12 cellular contexts compared by ENCODE assay signal in the genomic region with DNA sequence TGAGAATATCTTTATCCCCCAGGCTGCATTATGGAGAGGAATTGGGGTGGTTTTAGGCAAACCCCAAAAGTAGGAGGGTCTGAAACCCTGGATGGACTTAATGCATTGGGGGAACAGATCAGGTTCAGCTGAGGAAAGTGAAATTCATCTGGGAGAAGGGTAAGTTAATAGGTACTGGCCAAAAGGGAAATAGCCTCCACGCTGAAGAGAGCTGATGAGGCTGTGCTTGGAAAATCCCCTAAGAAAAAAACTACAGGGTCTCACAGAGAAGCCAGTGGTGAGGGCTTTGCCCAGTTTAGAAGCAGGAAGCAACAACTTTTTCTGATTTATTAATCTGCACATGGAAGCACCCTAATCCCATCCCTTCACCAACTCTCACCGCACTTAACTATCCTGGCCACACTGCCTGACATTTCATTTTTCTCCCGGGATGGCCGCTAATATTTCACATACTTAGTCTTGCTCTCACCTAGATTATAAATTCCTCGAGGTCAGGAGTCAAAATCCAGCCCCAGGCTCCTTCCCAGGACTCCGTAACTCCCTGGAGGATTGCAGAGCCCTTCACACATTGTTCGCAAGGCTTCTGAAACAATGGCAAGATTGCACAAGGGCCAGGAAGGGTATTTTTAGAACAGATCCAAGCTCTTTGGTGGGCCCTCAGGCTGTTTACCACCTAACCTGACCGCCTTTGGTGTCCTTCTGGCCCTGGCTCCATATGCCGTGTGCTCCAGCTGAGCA.
DNase-seq lines count a peak whose midpoint lies in the region; ATAC-seq and TF ChIP-seq lines count a peak whose summit lies in the region.
"Had no signal": no experiment of that assay in that cellular context is flagged by ENCODE, and none has a peak within 500 bp of the region (broad histone marks: within the 10 kb centered on the region; RNA-seq: fewer than 3 reads in every experiment).

No MANE protein-coding gene starts in this region.

- TF ChIP-seq CTCF in heart right ventricle (IDR thresholded peaks at IDR 0.05) (no peak), coronary artery (IDR thresholded peaks at IDR 0.05) (no peak), neural cell (IDR thresholded peaks at IDR 0.05; ENCODE audit: poor library complexity, severe bottlenecking) (no peak), tibial artery (IDR thresholded peaks at IDR 0.05) (no peak)

- DNase-seq in heart right ventricle = no peak
- DNase-seq in cardiac septum (ENCODE audit: low spot score) = no peak
- peak; percentile 56 for DNase-seq in coronary artery (ENCODE audit: low spot score)
- DNase-seq in tibial artery = no peak
- DNase-seq in H7 = no peak
- DNase-seq in COR-L47 (lab: John Stamatoyannopoulos, UW) = no peak
- DNase-seq: activated CD8-positive, alpha-beta memory T cell treated with anti-CD3 and anti-CD28 coated beads for 24 hours; Calu3; NCI-H524; PC-3 had no signal

- no peak for ATAC-seq in heart right ventricle
- ATAC-seq in HG02970 (IDR thresholded peaks at IDR 0.05; ENCODE audit: low FRiP score, unreplicated experiment) = no peak
- ATAC-seq: PC-3 had no signal

- H3K4me3 ChIP-seq in heart right ventricle (no peak overlapping the region), coronary artery (no peak overlapping the region), neural cell (ENCODE audit: low read length) (peak overlapping the region; percentile 20), tibial artery (no peak overlapping the region), H7 (ENCODE audit: insufficient read depth, low read depth, low read length) (no peak overlapping the region)

- H2AFZ ChIP-seq in neural cell (ENCODE audit: low read depth, low read length) = no peak overlapping the region

- H3F3A ChIP-seq in neural cell (ENCODE audit: insufficient read depth, low read length, poor library complexity, severe bottlenecking) = peaks cover 6% of the 10 kb centered on the region

- H4K20me1 ChIP-seq in neural cell (ENCODE audit: insufficient read depth) = no peaks in the 10 kb centered on the region

- H3K9me2 ChIP-seq in neural cell (ENCODE audit: insufficient read depth, low read length) = no peaks in the 10 kb centered on the region

- TF ChIP-seq RAD21 in neural cell (conservative IDR thresholded peaks at IDR 0.05) = peak; percentile 3

- H3K9ac ChIP-seq in neural cell (ENCODE audit: low read length) = peak overlapping the region; percentile 55

- no peaks in the 10 kb centered on the region for H3K9me3 ChIP-seq in heart right ventricle
- no peaks in the 10 kb centered on the region for H3K9me3 ChIP-seq in neural cell (ENCODE audit: low read length)
- no peaks in the 10 kb centered on the region for H3K9me3 ChIP-seq in tibial artery

- intact Hi-C loops in heart right ventricle (cut with DNase I) (loop anchor here (2.0 to 10.0 kb wide), 12 partner anchors 42 to 457 kb away; no protein-coding TSS in a partner anchor), cardiac septum (cut with DNase I) (loop anchor here (5.0 kb wide), 1 partner anchor 357 kb away; no protein-coding TSS in a partner anchor), tibial artery (cut with DNase I; ENCODE audit: low total_unique reads) (loop anchor here (5.0 to 10.0 kb wide), 2 partner anchors 38 to 445 kb away; no protein-coding TSS in a partner anchor)

- no peak for TF ChIP-seq EP300 in neural cell (conservative IDR thresholded peaks at IDR 0.05; ENCODE audit: poor library complexity, severe bottlenecking)

- 76 to 78% methylated on average over 9 of the region's 9 CpGs for WGBS in heart right ventricle, 2 donors

- H3K36me3 ChIP-seq in heart right ventricle (no peaks in the 10 kb centered on the region), neural cell (ENCODE audit: insufficient read depth, low read length) (no peaks in the 10 kb centered on the region), tibial artery (no peaks in the 10 kb centered on the region), H7 (replicated peaks; ENCODE audit: control insufficient read depth, insufficient read depth, low read length) (no peaks in the 10 kb centered on the region)

- peaks cover 41 to 99% (median 82%) of the 10 kb centered on the region in 9 donors for H3K4me1 ChIP-seq in heart right ventricle
- H3K4me1 ChIP-seq in tibial artery = peaks cover 11 to 75% (median 65%) of the 10 kb centered on the region in 4 donors

- H3K27me3 ChIP-seq in heart right ventricle (no peaks in the 10 kb centered on the region), neural cell (ENCODE audit: insufficient read depth, low read depth, low read length) (no peaks in the 10 kb centered on the region), tibial artery (no peaks in the 10 kb centered on the region), H7 (ENCODE audit: control insufficient read depth, insufficient read depth, low read length) (no peaks in the 10 kb centered on the region)

- peak overlapping the region; percentile 60 for H3K4me2 ChIP-seq in neural cell (ENCODE audit: low read length)

- no peaks in the 10 kb centered on the region for H3K79me2 ChIP-seq in neural cell (replicated peaks; ENCODE audit: insufficient read depth, low read length)

- H3K27ac ChIP-seq in heart right ventricle (peak overlapping the region; percentile 57 to 99 (median 97)), coronary artery (peak overlapping the region; percentile 91 to 99), neural cell (ENCODE audit: low read length) (peak overlapping the region; percentile 88), tibial artery (peak overlapping the region; percentile 98 to 99)

TF ChIP-seq in neural cell, 6 proteins besides CTCF, POLR2A, EP300 and RAD21:
- TF ChIP-seq, protein P1, sequence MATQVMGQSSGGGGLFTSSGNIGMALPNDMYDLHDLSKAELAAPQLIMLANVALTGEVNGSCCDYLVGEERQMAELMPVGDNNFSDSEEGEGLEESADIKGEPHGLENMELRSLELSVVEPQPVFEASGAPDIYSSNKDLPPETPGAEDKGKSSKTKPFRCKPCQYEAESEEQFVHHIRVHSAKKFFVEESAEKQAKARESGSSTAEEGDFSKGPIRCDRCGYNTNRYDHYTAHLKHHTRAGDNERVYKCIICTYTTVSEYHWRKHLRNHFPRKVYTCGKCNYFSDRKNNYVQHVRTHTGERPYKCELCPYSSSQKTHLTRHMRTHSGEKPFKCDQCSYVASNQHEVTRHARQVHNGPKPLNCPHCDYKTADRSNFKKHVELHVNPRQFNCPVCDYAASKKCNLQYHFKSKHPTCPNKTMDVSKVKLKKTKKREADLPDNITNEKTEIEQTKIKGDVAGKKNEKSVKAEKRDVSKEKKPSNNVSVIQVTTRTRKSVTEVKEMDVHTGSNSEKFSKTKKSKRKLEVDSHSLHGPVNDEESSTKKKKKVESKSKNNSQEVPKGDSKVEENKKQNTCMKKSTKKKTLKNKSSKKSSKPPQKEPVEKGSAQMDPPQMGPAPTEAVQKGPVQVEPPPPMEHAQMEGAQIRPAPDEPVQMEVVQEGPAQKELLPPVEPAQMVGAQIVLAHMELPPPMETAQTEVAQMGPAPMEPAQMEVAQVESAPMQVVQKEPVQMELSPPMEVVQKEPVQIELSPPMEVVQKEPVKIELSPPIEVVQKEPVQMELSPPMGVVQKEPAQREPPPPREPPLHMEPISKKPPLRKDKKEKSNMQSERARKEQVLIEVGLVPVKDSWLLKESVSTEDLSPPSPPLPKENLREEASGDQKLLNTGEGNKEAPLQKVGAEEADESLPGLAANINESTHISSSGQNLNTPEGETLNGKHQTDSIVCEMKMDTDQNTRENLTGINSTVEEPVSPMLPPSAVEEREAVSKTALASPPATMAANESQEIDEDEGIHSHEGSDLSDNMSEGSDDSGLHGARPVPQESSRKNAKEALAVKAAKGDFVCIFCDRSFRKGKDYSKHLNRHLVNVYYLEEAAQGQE (IDR thresholded peaks at IDR 0.05; ENCODE audit: borderline replicate concordance) = no peak
- TF ChIP-seq MXI1 (conservative IDR thresholded peaks at IDR 0.05; ENCODE audit: poor library complexity, severe bottlenecking) = no peak
- TF ChIP-seq POLR2AphosphoS5 (IDR thresholded peaks at IDR 0.05) = no peak
- no peak for TF ChIP-seq TAF1 (IDR thresholded peaks at IDR 0.05; ENCODE audit: low read depth)
- TF ChIP-seq SMC3 (conservative IDR thresholded peaks at IDR 0.05; ENCODE audit: poor library complexity) = peak; percentile 9
TF ChIP-seq in neural cell: peak in this region for 1.
